Comparison of ENCODE assay signal across 8 cellular contexts in genomic region chr19:35748106-35749020, GRCh38.
A peak's percentile ranks its signal among the peaks of the same experiment; 100 is the strongest.
DNase-seq lines count a peak whose midpoint lies in the region; ATAC-seq and TF ChIP-seq lines count a peak whose summit lies in the region.

Gene LIN37 (plus strand): TSS chr19:35748576. CDS start chr19:35748725, 149 bp downstream.

- TF ChIP-seq CTCF in astrocyte of the cerebellum (IDR thresholded peaks at IDR 0.05; ENCODE audit: low read depth, low read length, missing control alignments), result no peak

- peak; percentile 65 for TF ChIP-seq POLR2A in GM18505 (IDR thresholded peaks at IDR 0.05; ENCODE audit: borderline replicate concordance, extremely low read depth, insufficient read depth, insufficient read length)

- H3K4me1 ChIP-seq in rectal smooth muscle tissue (ENCODE audit: control insufficient read depth, insufficient read depth, low read length), result peaks cover 15% of the 10 kb centered on the region

- H3K27me3 ChIP-seq in rectal smooth muscle tissue (ENCODE audit: control insufficient read depth, insufficient read depth, low read length), result no peaks in the 10 kb centered on the region

- peak within 1 kb of the TSS; percentile 83 for H3K27ac ChIP-seq in rectal smooth muscle tissue (ENCODE audit: low read depth, low read length)

- DNase-seq in NCI-H2029 (lab: John Stamatoyannopoulos, UW), result peak; percentile 99
- DNase-seq in T-helper 22 cell (ENCODE audit: low read depth), result peak; percentile 98
- peak; percentile 100 for DNase-seq in astrocyte of the cerebellum (ENCODE audit: low read depth)
- DNase-seq in hepatic stellate cell (ENCODE audit: low spot score), result peak; percentile 99
- DNase-seq in cortex of kidney (lab: John Stamatoyannopoulos, UW), result no peak

- H3K36me3 ChIP-seq in rectal smooth muscle tissue (ENCODE audit: control insufficient read depth, insufficient read depth, low read length), result peaks cover 11% of the 10 kb centered on the region

- H3K4me3 ChIP-seq in astrocyte of the cerebellum (ENCODE audit: low read depth, low read length) (peak within 1 kb of the TSS; percentile 94), rectal smooth muscle tissue (ENCODE audit: low read length) (peak within 1 kb of the TSS; percentile 92)

- ATAC-seq in GM18505 (IDR thresholded peaks at IDR 0.05; ENCODE audit: unreplicated experiment) (peak; percentile 52), HG02973 (IDR thresholded peaks at IDR 0.05; ENCODE audit: unreplicated experiment) (peak; percentile 59)

- in situ Hi-C loops in astrocyte of the cerebellum (cut with HindIII; ENCODE audit: low sequenced_read_pairs), result no loop called here

- H3K9ac ChIP-seq in rectal smooth muscle tissue (ENCODE audit: low read length), result peak within 1 kb of the TSS; percentile 63
